ENCODE assay signal across 1 cellular context in the genomic region with DNA sequence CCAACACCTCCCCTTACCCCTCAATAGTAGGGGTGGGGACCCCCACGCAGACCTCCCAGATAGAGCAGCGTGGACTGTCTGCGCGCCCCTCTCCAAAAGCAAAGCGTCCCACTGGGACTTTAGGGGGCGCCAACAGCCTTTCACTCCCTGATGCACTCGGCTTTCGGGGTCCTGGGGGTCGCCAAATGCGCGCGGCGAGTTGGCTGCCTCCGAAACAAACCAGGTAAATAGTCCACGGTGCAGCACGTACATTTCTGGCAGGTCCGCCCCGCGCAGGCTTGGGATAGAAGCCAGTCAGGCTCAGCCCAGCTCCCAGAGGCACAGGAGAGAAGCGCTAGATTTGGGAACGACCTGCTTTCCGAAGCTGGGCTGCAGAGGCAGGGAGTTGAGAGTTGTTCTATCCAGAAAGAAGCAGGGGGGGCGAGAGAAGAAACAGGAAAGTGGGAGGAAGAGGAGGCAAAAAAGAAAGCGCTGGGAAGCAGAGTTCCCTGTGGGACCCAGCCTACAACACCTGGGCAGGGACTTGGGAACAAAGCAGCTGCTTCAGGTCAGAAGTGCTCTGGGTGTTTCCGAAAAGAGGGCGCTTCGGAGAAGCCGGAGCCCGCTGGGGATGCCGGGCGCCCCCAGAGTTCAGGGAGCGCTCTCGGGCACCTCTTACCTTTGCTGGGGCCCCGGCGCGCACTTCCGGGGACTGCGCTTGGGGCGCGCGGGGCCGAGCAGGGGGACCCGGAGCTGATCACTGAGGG.
A peak's percentile ranks its signal among the peaks of the same experiment; 100 is the strongest.
TF ChIP-seq lines count a peak whose summit lies in the region.

No MANE protein-coding gene starts in this region.

TF ChIP-seq in HepG2, 621 proteins besides CTCF, POLR2A, EP300 and RAD21 (continued from another document and continues in another):
- no peak for TF ChIP-seq SMARCC2 (IDR thresholded peaks at IDR 0.05)
- TF ChIP-seq CAMTA2 (CRISPR knock-in tag; IDR thresholded peaks at IDR 0.05; ENCODE audit: borderline replicate concordance) = no peak
- peak; percentile 35; the same call in 1 of the 2 replicates for TF ChIP-seq ZNF670 (CRISPR knock-in tag; IDR thresholded peaks at IDR 0.05; ENCODE audit: borderline replicate concordance)
- TF ChIP-seq, protein P1, sequence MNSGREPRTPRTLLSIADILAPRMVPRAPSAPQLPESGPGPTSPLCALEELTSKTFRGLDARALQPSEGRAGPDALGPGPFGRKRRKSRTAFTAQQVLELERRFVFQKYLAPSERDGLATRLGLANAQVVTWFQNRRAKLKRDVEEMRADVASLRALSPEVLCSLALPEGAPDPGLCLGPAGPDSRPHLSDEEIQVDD (CRISPR knock-in tag; IDR thresholded peaks at IDR 0.05; ENCODE audit: borderline replicate concordance) = peak; percentile 54; the same call in 1 of the 2 replicates
- peak; percentile 66; the same call in 1 of the 2 replicates for TF ChIP-seq ZNF567 (CRISPR knock-in tag; IDR thresholded peaks at IDR 0.05; ENCODE audit: borderline replicate concordance)
- TF ChIP-seq TOE1 (CRISPR knock-in tag; IDR thresholded peaks at IDR 0.05) = no peak
- TF ChIP-seq KDM2A (CRISPR knock-in tag; IDR thresholded peaks at IDR 0.05; ENCODE audit: borderline replicate concordance, low read depth) = peak; percentile 60; the same call in 1 of the 2 replicates
- no peak for TF ChIP-seq E2F1 (CRISPR knock-in tag; IDR thresholded peaks at IDR 0.05)
- TF ChIP-seq HHEX (CRISPR knock-in tag; IDR thresholded peaks at IDR 0.05) = no peak
- TF ChIP-seq NFATC3 (CRISPR knock-in tag; IDR thresholded peaks at IDR 0.05) = 0 out of 2 replicates have a peak, but pooled peaks have one; percentile 34
- TF ChIP-seq ASH2L (IDR thresholded peaks at IDR 0.05; ENCODE audit: insufficient read length, low read depth, low read length) = peak; percentile 33
- TF ChIP-seq, protein P2, sequence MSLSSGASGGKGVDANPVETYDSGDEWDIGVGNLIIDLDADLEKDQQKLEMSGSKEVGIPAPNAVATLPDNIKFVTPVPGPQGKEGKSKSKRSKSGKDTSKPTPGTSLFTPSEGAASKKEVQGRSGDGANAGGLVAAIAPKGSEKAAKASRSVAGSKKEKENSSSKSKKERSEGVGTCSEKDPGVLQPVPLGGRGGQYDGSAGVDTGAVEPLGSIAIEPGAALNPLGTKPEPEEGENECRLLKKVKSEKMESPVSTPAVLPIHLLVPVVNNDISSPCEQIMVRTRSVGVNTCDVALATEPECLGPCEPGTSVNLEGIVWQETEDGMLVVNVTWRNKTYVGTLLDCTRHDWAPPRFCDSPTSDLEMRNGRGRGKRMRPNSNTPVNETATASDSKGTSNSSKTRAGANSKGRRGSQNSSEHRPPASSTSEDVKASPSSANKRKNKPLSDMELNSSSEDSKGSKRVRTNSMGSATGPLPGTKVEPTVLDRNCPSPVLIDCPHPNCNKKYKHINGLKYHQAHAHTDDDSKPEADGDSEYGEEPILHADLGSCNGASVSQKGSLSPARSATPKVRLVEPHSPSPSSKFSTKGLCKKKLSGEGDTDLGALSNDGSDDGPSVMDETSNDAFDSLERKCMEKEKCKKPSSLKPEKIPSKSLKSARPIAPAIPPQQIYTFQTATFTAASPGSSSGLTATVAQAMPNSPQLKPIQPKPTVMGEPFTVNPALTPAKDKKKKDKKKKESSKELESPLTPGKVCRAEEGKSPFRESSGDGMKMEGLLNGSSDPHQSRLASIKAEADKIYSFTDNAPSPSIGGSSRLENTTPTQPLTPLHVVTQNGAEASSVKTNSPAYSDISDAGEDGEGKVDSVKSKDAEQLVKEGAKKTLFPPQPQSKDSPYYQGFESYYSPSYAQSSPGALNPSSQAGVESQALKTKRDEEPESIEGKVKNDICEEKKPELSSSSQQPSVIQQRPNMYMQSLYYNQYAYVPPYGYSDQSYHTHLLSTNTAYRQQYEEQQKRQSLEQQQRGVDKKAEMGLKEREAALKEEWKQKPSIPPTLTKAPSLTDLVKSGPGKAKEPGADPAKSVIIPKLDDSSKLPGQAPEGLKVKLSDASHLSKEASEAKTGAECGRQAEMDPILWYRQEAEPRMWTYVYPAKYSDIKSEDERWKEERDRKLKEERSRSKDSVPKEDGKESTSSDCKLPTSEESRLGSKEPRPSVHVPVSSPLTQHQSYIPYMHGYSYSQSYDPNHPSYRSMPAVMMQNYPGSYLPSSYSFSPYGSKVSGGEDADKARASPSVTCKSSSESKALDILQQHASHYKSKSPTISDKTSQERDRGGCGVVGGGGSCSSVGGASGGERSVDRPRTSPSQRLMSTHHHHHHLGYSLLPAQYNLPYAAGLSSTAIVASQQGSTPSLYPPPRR (CRISPR knock-in tag; IDR thresholded peaks at IDR 0.05; ENCODE audit: borderline replicate concordance) = peak; percentile 22; the same call in 1 of the 2 replicates
- TF ChIP-seq MAFK (conservative IDR thresholded peaks at IDR 0.05 in 1 of 2, IDR thresholded peaks at IDR 0.05 in 1 of 2; ENCODE audit: low read length in 2 of 2) = no peak
- TF ChIP-seq ELF3 (CRISPR knock-in tag; IDR thresholded peaks at IDR 0.05) = peak; percentile 10
- TF ChIP-seq CEBPB (IDR thresholded peaks at IDR 0.05; ENCODE audit: borderline replicate concordance, low read depth, low read length) = no peak
- TF ChIP-seq ZNF543 (CRISPR knock-in tag; IDR thresholded peaks at IDR 0.05) = no peak
- no peak for TF ChIP-seq BCL6 (CRISPR knock-in tag; IDR thresholded peaks at IDR 0.05)
- TF ChIP-seq ZNF354B (CRISPR knock-in tag; IDR thresholded peaks at IDR 0.05) = no peak
- TF ChIP-seq, protein P3, sequence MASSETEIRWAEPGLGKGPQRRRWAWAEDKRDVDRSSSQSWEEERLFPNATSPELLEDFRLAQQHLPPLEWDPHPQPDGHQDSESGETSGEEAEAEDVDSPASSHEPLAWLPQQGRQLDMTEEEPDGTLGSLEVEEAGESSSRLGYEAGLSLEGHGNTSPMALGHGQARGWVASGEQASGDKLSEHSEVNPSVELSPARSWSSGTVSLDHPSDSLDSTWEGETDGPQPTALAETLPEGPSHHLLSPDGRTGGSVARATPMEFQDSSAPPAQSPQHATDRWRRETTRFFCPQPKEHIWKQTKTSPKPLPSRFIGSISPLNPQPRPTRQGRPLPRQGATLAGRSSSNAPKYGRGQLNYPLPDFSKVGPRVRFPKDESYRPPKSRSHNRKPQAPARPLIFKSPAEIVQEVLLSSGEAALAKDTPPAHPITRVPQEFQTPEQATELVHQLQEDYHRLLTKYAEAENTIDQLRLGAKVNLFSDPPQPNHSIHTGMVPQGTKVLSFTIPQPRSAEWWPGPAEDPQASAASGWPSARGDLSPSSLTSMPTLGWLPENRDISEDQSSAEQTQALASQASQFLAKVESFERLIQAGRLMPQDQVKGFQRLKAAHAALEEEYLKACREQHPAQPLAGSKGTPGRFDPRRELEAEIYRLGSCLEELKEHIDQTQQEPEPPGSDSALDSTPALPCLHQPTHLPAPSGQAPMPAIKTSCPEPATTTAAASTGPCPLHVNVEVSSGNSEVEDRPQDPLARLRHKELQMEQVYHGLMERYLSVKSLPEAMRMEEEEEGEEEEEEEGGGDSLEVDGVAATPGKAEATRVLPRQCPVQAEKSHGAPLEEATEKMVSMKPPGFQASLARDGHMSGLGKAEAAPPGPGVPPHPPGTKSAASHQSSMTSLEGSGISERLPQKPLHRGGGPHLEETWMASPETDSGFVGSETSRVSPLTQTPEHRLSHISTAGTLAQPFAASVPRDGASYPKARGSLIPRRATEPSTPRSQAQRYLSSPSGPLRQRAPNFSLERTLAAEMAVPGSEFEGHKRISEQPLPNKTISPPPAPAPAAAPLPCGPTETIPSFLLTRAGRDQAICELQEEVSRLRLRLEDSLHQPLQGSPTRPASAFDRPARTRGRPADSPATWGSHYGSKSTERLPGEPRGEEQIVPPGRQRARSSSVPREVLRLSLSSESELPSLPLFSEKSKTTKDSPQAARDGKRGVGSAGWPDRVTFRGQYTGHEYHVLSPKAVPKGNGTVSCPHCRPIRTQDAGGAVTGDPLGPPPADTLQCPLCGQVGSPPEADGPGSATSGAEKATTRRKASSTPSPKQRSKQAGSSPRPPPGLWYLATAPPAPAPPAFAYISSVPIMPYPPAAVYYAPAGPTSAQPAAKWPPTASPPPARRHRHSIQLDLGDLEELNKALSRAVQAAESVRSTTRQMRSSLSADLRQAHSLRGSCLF (CRISPR knock-in tag; IDR thresholded peaks at IDR 0.05; ENCODE audit: borderline replicate concordance) = 0 out of 2 replicates have a peak, but pooled peaks have one; percentile 38
- no peak for TF ChIP-seq FOSL1 (CRISPR knock-in tag; IDR thresholded peaks at IDR 0.05; ENCODE audit: borderline replicate concordance)
- TF ChIP-seq ZNF644 (CRISPR knock-in tag; IDR thresholded peaks at IDR 0.05; ENCODE audit: low read depth) = no peak
- TF ChIP-seq STAG1 (CRISPR knock-in tag; IDR thresholded peaks at IDR 0.05) = peak; percentile 72
- no peak for TF ChIP-seq ZNF34 (CRISPR knock-in tag; IDR thresholded peaks at IDR 0.05; ENCODE audit: borderline replicate concordance)
- TF ChIP-seq ZKSCAN8 (CRISPR knock-in tag; IDR thresholded peaks at IDR 0.05; ENCODE audit: borderline replicate concordance) = 0 out of 2 replicates have a peak, but pooled peaks have one; percentile 29
- TF ChIP-seq MYPOP (CRISPR knock-in tag; IDR thresholded peaks at IDR 0.05) = peak; percentile 66
- peak; percentile 75 for TF ChIP-seq SALL1 (CRISPR knock-in tag; IDR thresholded peaks at IDR 0.05)
- no peak for TF ChIP-seq ZFY (CRISPR knock-in tag; IDR thresholded peaks at IDR 0.05)
- TF ChIP-seq, protein P4, sequence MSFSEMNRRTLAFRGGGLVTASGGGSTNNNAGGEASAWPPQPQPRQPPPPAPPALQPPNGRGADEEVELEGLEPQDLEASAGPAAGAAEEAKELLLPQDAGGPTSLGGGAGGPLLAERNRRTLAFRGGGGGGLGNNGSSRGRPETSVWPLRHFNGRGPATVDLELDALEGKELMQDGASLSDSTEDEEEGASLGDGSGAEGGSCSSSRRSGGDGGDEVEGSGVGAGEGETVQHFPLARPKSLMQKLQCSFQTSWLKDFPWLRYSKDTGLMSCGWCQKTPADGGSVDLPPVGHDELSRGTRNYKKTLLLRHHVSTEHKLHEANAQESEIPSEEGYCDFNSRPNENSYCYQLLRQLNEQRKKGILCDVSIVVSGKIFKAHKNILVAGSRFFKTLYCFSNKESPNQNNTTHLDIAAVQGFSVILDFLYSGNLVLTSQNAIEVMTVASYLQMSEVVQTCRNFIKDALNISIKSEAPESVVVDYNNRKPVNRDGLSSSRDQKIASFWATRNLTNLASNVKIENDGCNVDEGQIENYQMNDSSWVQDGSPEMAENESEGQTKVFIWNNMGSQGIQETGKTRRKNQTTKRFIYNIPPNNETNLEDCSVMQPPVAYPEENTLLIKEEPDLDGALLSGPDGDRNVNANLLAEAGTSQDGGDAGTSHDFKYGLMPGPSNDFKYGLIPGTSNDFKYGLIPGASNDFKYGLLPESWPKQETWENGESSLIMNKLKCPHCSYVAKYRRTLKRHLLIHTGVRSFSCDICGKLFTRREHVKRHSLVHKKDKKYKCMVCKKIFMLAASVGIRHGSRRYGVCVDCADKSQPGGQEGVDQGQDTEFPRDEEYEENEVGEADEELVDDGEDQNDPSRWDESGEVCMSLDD (CRISPR knock-in tag; IDR thresholded peaks at IDR 0.05; ENCODE audit: borderline replicate concordance) = peak; percentile 82; the same call in 1 of the 2 replicates
- TF ChIP-seq, protein P5, sequence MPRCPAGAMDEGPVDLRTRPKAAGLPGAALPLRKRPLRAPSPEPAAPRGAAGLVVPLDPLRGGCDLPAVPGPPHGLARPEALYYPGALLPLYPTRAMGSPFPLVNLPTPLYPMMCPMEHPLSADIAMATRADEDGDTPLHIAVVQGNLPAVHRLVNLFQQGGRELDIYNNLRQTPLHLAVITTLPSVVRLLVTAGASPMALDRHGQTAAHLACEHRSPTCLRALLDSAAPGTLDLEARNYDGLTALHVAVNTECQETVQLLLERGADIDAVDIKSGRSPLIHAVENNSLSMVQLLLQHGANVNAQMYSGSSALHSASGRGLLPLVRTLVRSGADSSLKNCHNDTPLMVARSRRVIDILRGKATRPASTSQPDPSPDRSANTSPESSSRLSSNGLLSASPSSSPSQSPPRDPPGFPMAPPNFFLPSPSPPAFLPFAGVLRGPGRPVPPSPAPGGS (CRISPR knock-in tag; IDR thresholded peaks at IDR 0.05) = peak; percentile 90
- TF ChIP-seq MAFG (CRISPR knock-in tag; IDR thresholded peaks at IDR 0.05) = no peak
- no peak; the same call in 1 of the 2 replicates for TF ChIP-seq HMG20B (CRISPR knock-in tag; conservative IDR thresholded peaks at IDR 0.05)
- TF ChIP-seq, protein P6, sequence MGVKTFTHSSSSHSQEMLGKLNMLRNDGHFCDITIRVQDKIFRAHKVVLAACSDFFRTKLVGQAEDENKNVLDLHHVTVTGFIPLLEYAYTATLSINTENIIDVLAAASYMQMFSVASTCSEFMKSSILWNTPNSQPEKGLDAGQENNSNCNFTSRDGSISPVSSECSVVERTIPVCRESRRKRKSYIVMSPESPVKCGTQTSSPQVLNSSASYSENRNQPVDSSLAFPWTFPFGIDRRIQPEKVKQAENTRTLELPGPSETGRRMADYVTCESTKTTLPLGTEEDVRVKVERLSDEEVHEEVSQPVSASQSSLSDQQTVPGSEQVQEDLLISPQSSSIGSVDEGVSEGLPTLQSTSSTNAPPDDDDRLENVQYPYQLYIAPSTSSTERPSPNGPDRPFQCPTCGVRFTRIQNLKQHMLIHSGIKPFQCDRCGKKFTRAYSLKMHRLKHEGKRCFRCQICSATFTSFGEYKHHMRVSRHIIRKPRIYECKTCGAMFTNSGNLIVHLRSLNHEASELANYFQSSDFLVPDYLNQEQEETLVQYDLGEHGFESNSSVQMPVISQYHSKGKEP (CRISPR knock-in tag; IDR thresholded peaks at IDR 0.05) = 0 out of 2 replicates have a peak, but pooled peaks have one; percentile 79
- TF ChIP-seq ELF1 (CRISPR knock-in tag; IDR thresholded peaks at IDR 0.05) = peak; percentile 80
- TF ChIP-seq ZNF235 (CRISPR knock-in tag; IDR thresholded peaks at IDR 0.05; ENCODE audit: borderline replicate concordance) = no peak
- TF ChIP-seq ZNF678 (CRISPR knock-in tag; IDR thresholded peaks at IDR 0.05) = no peak
- no peak for TF ChIP-seq FOXA1 (IDR thresholded peaks at IDR 0.05)
- peak; percentile 8; the same call in 1 of the 2 replicates for TF ChIP-seq FOXA1 (CRISPR knock-in tag; IDR thresholded peaks at IDR 0.05)
- no peak for TF ChIP-seq RNF2 (conservative IDR thresholded peaks at IDR 0.05; ENCODE audit: low read depth)
- no peak for TF ChIP-seq RARA (CRISPR knock-in tag; IDR thresholded peaks at IDR 0.05)
